Comparison of ENCODE assay signal across 1 cellular context in the genomic region with DNA sequence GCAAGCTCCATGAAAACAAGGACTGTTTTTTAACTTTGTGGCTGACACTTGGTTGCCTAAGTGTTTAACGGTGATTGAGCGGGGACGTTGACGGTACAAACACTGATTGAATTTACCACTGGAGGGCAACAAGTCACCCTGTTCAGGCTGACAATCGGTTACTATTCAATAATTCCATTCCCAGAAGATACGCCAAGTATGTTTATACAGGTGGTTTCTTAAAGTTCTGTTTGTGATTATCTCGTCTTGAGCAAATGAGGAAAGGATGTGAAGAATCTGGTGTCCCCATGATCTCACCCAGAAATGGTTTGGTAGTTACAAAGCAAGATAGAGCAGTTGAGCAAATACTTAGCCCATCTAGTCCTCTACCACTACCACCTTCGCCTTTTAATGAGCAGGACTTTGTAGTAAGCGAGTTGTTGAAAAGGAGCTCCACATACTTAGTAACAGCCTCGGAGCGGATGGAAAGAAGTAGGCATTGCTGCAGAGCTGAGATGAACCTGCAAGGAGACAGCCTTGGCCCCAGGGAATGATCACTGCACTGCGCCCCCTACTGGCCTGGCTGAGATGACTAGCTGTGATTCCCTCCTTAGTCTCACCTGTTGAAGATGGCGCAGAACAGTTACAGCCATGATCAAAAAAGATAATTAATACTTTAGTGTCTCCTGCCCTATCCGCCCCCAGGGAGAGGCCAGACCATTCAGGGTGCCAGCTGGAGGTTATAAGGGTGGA.
TF ChIP-seq lines count a peak whose summit lies in the region.

No MANE protein-coding gene starts in this region.

TF ChIP-seq in H1, 55 proteins besides CTCF, POLR2A, EP300 and RAD21 (continued from another document):
- TF ChIP-seq POLR2AphosphoS5 (IDR thresholded peaks at IDR 0.05; ENCODE audit: low read depth, low read length), result peak; percentile 78
- 0 out of 2 replicates have a peak, but pooled peaks have one; percentile 36 for TF ChIP-seq GABPA (IDR thresholded peaks at IDR 0.05; ENCODE audit: borderline replicate concordance, insufficient read depth, low read length)
- TF ChIP-seq YY1 (IDR thresholded peaks at IDR 0.05; ENCODE audit: low read depth, low read length), result peak; percentile 75
- TF ChIP-seq, protein P1, sequence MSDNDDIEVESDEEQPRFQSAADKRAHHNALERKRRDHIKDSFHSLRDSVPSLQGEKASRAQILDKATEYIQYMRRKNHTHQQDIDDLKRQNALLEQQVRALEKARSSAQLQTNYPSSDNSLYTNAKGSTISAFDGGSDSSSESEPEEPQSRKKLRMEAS (IDR thresholded peaks at IDR 0.05), result peak; percentile 55
- TF ChIP-seq NRF1 (IDR thresholded peaks at IDR 0.05; ENCODE audit: low read depth, low read length), result no peak
- TF ChIP-seq SUZ12 (IDR thresholded peaks at IDR 0.05; ENCODE audit: low read length), result no peak
- peak; percentile 48; the same call in 1 of the 2 replicates for TF ChIP-seq TEAD4 (IDR thresholded peaks at IDR 0.05; ENCODE audit: low read depth, low read length)
- 0 out of 2 replicates have a peak, but pooled peaks have one; percentile 30 for TF ChIP-seq CREB1 (IDR thresholded peaks at IDR 0.05)
